ENCODE assay signal across 37 cellular contexts in the genomic region with DNA sequence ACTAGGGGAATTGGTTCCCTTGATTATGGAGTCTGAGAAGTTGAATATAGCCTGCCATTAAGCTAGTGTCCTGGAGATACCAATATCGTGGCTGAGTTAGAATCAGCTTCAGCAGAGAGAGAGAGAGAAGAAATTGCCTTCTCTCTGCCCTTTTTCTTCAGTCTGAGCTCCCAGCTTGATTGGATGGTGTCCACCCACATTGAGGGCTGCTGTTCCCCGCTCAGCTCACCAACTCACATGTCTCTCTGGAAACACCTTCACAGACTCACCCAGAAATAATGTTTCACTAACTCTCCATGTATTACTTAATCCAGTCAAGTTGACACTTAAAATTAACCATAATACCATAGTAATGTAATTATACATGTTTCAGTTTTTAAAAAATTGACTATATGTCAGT. TPM values are rescaled to one million over a fixed set of nuclear protein-coding genes. Genes with fewer than 3 reads are reported as not detected.
DNase-seq lines count a peak whose midpoint lies in the region; TF ChIP-seq lines count a peak whose summit lies in the region.
"Had no signal": no experiment of that assay in that cellular context is flagged by ENCODE, and none has a peak within 500 bp of the region (broad histone marks: within the 10 kb centered on the region; RNA-seq: fewer than 3 reads in every experiment).

No MANE protein-coding gene starts in this region.

- no peaks in the 10 kb centered on the region for H3K9me3 ChIP-seq in OCI-LY3 (ENCODE audit: insufficient read depth, low read length)
- H3K9me3 ChIP-seq: A549; BE2C; BLaER1; BLaER1 treated with 17β-estradiol and CSF1 and Interleukin-3, amounts not matched to agents 10 nM and 100 nM; Caco-2 had no signal

- WGBS in lower leg skin, 2 donors = 84 to 85% methylated on average over 2 of the region's 2 CpGs

- peak overlapping the region; percentile 43; the same call in 1 of the 2 replicates for H3K27ac ChIP-seq in OCI-LY3 (ENCODE audit: low read length)
- H3K27ac ChIP-seq in caudate nucleus (ENCODE audit: low read depth, low read length) = peak overlapping the region; percentile 71
- H3K27ac ChIP-seq: 22Rv1; A549; BLaER1; BLaER1 treated with 17β-estradiol and CSF1 and Interleukin-3, amounts not matched to agents 10 nM and 100 nM; C4-2B had no signal

- H3K27me3 ChIP-seq in OCI-LY3 (ENCODE audit: low read depth, low read length) = no peaks in the 10 kb centered on the region
- H3K27me3 ChIP-seq: BE2C; BLaER1; BLaER1 treated with 17β-estradiol and CSF1 and Interleukin-3, amounts not matched to agents 10 nM and 100 nM had no signal

- H3K4me2 ChIP-seq in OCI-LY3 (ENCODE audit: low read length) = peak overlapping the region; percentile 45; the same call in 1 of the 2 replicates
- H3K4me2 ChIP-seq: A549; BLaER1; BLaER1 treated with 17β-estradiol and CSF1 and Interleukin-3, amounts not matched to agents 10 nM and 100 nM had no signal

- H3K4me3 ChIP-seq in OCI-LY3 (ENCODE audit: low read length) (no peak overlapping the region), lower leg skin (ENCODE audit: low read depth, poor library complexity, severe bottlenecking) (no peak overlapping the region)
- H3K4me3 ChIP-seq: A549; BLaER1; BLaER1 treated with 17β-estradiol and CSF1 and Interleukin-3, amounts not matched to agents 10 nM and 100 nM had no signal

- intact Hi-C loops in head of caudate nucleus (cut with DNase I) (no loop called here), lower leg skin (cut with DNase I; ENCODE audit: low total_unique reads) (no loop called here)

- H4K20me1 ChIP-seq in OCI-LY3 (ENCODE audit: insufficient read depth, low read length) = no peaks in the 10 kb centered on the region
- H4K20me1 ChIP-seq: BLaER1; BLaER1 treated with 17β-estradiol and CSF1 and Interleukin-3, amounts not matched to agents 10 nM and 100 nM had no signal

- no peak for TF ChIP-seq POLR2A in lower leg skin (IDR thresholded peaks at IDR 0.05)

- H3K4me1 ChIP-seq in OCI-LY3 (ENCODE audit: low read length) = peaks cover 21% of the 10 kb centered on the region
- H3K4me1 ChIP-seq: A549; BE2C; BLaER1; BLaER1 treated with 17β-estradiol and CSF1 and Interleukin-3, amounts not matched to agents 10 nM and 100 nM; Caco-2 had no signal

- no peaks in the 10 kb centered on the region for H3K36me3 ChIP-seq in OCI-LY3 (replicated peaks; ENCODE audit: low read depth, low read length)
- H3K36me3 ChIP-seq: BE2C; BLaER1; BLaER1 treated with 17β-estradiol and CSF1 and Interleukin-3, amounts not matched to agents 10 nM and 100 nM had no signal

- TF ChIP-seq CTCF in OCI-LY3 (IDR thresholded peaks at IDR 0.05; ENCODE audit: low read depth, low read length) (no peak), lower leg skin (IDR thresholded peaks at IDR 0.05) (no peak)

- no peak overlapping the region for H3K9ac ChIP-seq in OCI-LY3 (ENCODE audit: low read length)
- H3K9ac ChIP-seq: BLaER1; BLaER1 treated with 17β-estradiol and CSF1 and Interleukin-3, amounts not matched to agents 10 nM and 100 nM had no signal

- peak in 26 of 61 donors; percentile 5 to 79 (median 30) for DNase-seq in caudate nucleus (lab: John Stamatoyannopoulos, UW)
- DNase-seq in head of caudate nucleus = peak in 36 of 42 donors; percentile 15 to 83 (median 52)
- peak; percentile 74 for DNase-seq in putamen (ENCODE audit: low spot score)
- no peak for DNase-seq in HK-2 (ENCODE audit: unreplicated experiment)
- no peak for DNase-seq in NCI-H2196 treated with DMSO at 0.1 percent for 48 hours (lab: John Stamatoyannopoulos, UW; ENCODE audit: unreplicated experiment)
- no peak for DNase-seq in amniotic stem cell (lab: John Stamatoyannopoulos, UW)
- DNase-seq in lower leg skin (ENCODE audit: low spot score in 2 of 2) = no peak
- DNase-seq: 8988T; ACHN; AML-193; BE2C; C1 segment of cervical spinal cord; Caco-2; Calu3; CD4-positive, alpha-beta memory T cell; CD4-positive, alpha-beta T cell; CD4-positive, CD25-positive, alpha-beta regulatory T cell; CD8-positive, alpha-beta memory T cell; CD8-positive, alpha-beta T cell; COR-L47; DMS 273 treated with DMSO at 0.1 percent for 48 hours; DMS153; DMS53; DMS79; DMS79 treated with DMSO at 0.1 percent for 48 hours; DND-41; EL had no signal

- H3K79me2 ChIP-seq in OCI-LY3 (ENCODE audit: low read length) = no peaks in the 10 kb centered on the region

- H2AFZ ChIP-seq in OCI-LY3 (ENCODE audit: low read depth, low read length) = 0 out of 2 replicates have a peak overlapping the region, but pooled peaks have one; percentile 32

RNA-seq across cellular contexts. Expression of gene TRIM43, which starts 17.9 kb away (rescaled TPM):
- not detected for total RNA-seq in lower leg skin
- total RNA-seq: A172; A673; B cell; Caco-2; Calu3; CD4-positive, alpha-beta memory T cell; CD4-positive, alpha-beta T cell; CD4-positive, CD25-positive, alpha-beta regulatory T cell; CD8-positive, alpha-beta memory T cell; CD8-positive, alpha-beta T cell; Daoy had no signal

Comparison
In these comparisons a context has a peak if more than half of its experiments do, and no peak if none do; other contexts are left out.
1. DNase-seq: peak in head of caudate nucleus (36 of 42) and putamen (single experiment); none in HK-2 (single experiment), NCI-H2196 treated with DMSO at 0.1 percent for 48 hours (single experiment), amniotic stem cell (single experiment) and lower leg skin (0 of 2).